In genomic region chr2:233414777-233415570, GRCh38 we compare ENCODE assay signal across 9 cellular contexts.
DNase-seq lines count a peak whose midpoint lies in the region; ATAC-seq and TF ChIP-seq lines count a peak whose summit lies in the region.
"Had no signal": no experiment of that assay in that cellular context is flagged by ENCODE, and none has a peak within 500 bp of the region (broad histone marks: within the 10 kb centered on the region; RNA-seq: fewer than 3 reads in every experiment).

No MANE protein-coding gene starts in this region.

- no peak overlapping the region for H3K27ac ChIP-seq in CD4-positive, alpha-beta T cell (ENCODE audit: low read depth, low read length)
- H3K27ac ChIP-seq in RWPE1 (peak overlapping the region; percentile 95), osteoblast (ENCODE audit: low read depth, low read length) (peak overlapping the region; percentile 90)

- peak overlapping the region; percentile 66 for H3K4me3 Mint-ChIP-seq in CD4-positive, alpha-beta T cell
- H3K4me3 Mint-ChIP-seq: dendritic cell treated with granulocyte-macrophage colony-stimulating factor and Interleukin-4, amounts not matched to agents 40 ng/mL and 50 ng/mL, for 4 days had no signal

- no peak for TF ChIP-seq CTCF in CD4-positive, alpha-beta T cell (IDR thresholded peaks at IDR 0.05)
- no peak for TF ChIP-seq CTCF in RWPE1 (conservative IDR thresholded peaks at IDR 0.05; ENCODE audit: low read depth)
- no peak for TF ChIP-seq CTCF in cardiac fibroblast (IDR thresholded peaks at IDR 0.05; ENCODE audit: low read depth, low read length)
- TF ChIP-seq CTCF in osteoblast (IDR thresholded peaks at IDR 0.05; ENCODE audit: extremely low read depth, low read depth, low read length): no peak

- POLR2A ChIA-PET in CD4-positive, alpha-beta T cell (lab: Charles Lee): interaction anchor here (1.0 to 2.0 kb wide), 5 partner anchors 11 to 150 kb away, joined by 4 to 7 read pairs (median 5); no protein-coding TSS in a partner anchor
- POLR2A ChIA-PET in RWPE1 (lab: Yijun Ruan, JAX; ENCODE audit: low non-redundant PET): no interaction called here

- peaks cover 98% of the 10 kb centered on the region for H3K4me1 Mint-ChIP-seq in CD4-positive, alpha-beta T cell (ENCODE audit: low read depth)

- H3K27ac Mint-ChIP-seq in CD4-positive, alpha-beta T cell: peak overlapping the region; percentile 95
- H3K27ac Mint-ChIP-seq: dendritic cell treated with granulocyte-macrophage colony-stimulating factor and Interleukin-4, amounts not matched to agents 40 ng/mL and 50 ng/mL, for 4 days had no signal

- H2AFZ ChIP-seq in osteoblast (ENCODE audit: low read length): no peak overlapping the region

- no peaks in the 10 kb centered on the region for H3K27me3 ChIP-seq in CD4-positive, alpha-beta T cell (ENCODE audit: control insufficient read depth, insufficient read depth, low read length)
- H3K27me3 ChIP-seq in osteoblast (ENCODE audit: insufficient read depth, low read length): no peaks in the 10 kb centered on the region

- H3K9me3 ChIP-seq in CD4-positive, alpha-beta T cell (ENCODE audit: control insufficient read depth, low read length): no peaks in the 10 kb centered on the region
- H3K9me3 ChIP-seq in osteoblast (ENCODE audit: low read depth, low read length): no peaks in the 10 kb centered on the region

- DNase-seq in CD4-positive, alpha-beta T cell: peak in 6 of 10 experiments; percentile 28 to 39 (median 34)
- peak; percentile 79 for DNase-seq in RWPE1 (ENCODE audit: low spot score)
- peak; percentile 27 to 44 for DNase-seq in cardiac fibroblast (ENCODE audit: low read depth in 2 of 2)
- no peak for DNase-seq in osteoblast (ENCODE audit: insufficient read length, low spot score, missing footprints)

- no peaks in the 10 kb centered on the region for H3K36me3 ChIP-seq in osteoblast (ENCODE audit: insufficient read depth, low read length)

- CTCF ChIA-PET in CD4-positive, alpha-beta T cell (lab: Charles Lee): interaction anchor here (1.4 to 2.1 kb wide), 4 partner anchors 10 to 28 kb away, joined by 3 to 7 read pairs (median 4); no protein-coding TSS in a partner anchor
- CTCF ChIA-PET in RWPE1 (lab: Yijun Ruan, JAX): interaction anchor here (0.6 kb wide), 1 partner anchor 409 kb away, joined by 3 read pairs; no protein-coding TSS in a partner anchor

- peak overlapping the region; percentile 32 for H3K4me2 ChIP-seq in osteoblast (ENCODE audit: insufficient read depth, low read length)

- H4K20me1 ChIP-seq in osteoblast (ENCODE audit: insufficient read depth, low read length): no peaks in the 10 kb centered on the region

- peaks cover 5% of the 10 kb centered on the region for H3K79me2 ChIP-seq in osteoblast (ENCODE audit: insufficient read depth, low read length)

- H3K4me3 ChIP-seq in cardiac fibroblast (replicated peaks in 1 of 2; ENCODE audit: low read depth in 2 of 2, low read length in 2 of 2) (no peak overlapping the region), osteoblast (ENCODE audit: insufficient read depth, low read length) (no peak overlapping the region)

- ATAC-seq in CD4-positive, alpha-beta T cell (ENCODE audit: poor library complexity): no peak
- ATAC-seq in GM19397 (IDR thresholded peaks at IDR 0.05; ENCODE audit: unreplicated experiment) (no peak), GM18870 (IDR thresholded peaks at IDR 0.05; ENCODE audit: unreplicated experiment) (no peak), HG03442 (IDR thresholded peaks at IDR 0.05; ENCODE audit: unreplicated experiment) (no peak), HG02588 (IDR thresholded peaks at IDR 0.05; ENCODE audit: unreplicated experiment) (no peak)

- H3K9me3 Mint-ChIP-seq in CD4-positive, alpha-beta T cell: peaks cover 6% of the 10 kb centered on the region

- H3K27me3 Mint-ChIP-seq in CD4-positive, alpha-beta T cell: no peaks in the 10 kb centered on the region
- H3K27me3 Mint-ChIP-seq: dendritic cell treated with granulocyte-macrophage colony-stimulating factor and Interleukin-4, amounts not matched to agents 40 ng/mL and 50 ng/mL, for 4 days had no signal

- H3K4me1 ChIP-seq in osteoblast (ENCODE audit: insufficient read depth, low read length): peaks cover 45% of the 10 kb centered on the region

- peaks cover 21% of the 10 kb centered on the region for H3K36me3 Mint-ChIP-seq in CD4-positive, alpha-beta T cell (ENCODE audit: low read depth)

- intact Hi-C loops in CD4-positive, alpha-beta T cell (cut with DNase I, micrococcal nuclease): no loop called here
